Comparison of ENCODE assay signal across 2 cellular contexts in the genomic region with DNA sequence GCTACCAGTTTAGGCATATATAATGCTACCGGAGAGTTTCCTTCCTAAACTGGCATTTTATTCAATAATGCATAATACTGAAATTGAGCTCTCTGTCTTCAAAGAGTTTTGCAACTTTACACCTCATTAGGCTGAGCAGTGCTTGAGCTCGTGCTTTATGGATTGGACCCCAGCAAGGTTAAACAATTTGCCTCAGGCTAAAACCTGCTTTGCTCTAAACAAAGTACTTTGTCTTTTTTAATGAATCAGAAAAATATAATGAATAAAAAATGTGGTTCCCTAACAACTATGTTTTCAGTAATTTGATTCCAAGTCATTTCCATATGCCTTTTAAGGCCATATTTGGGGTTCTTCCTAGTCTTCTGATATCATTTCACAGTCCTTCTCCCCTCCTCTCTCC.
TF ChIP-seq lines count a peak whose summit lies in the region.

No MANE protein-coding gene starts in this region.

TF ChIP-seq in GM23338, 12 proteins besides CTCF, POLR2A, EP300 and RAD21 (continues in another document):
- TF ChIP-seq POLR2AphosphoS5 (IDR thresholded peaks at IDR 0.05; ENCODE audit: low read depth) (no peak), EZH2phosphoT487 (IDR thresholded peaks at IDR 0.05; ENCODE audit: unreplicated experiment) (no peak), CREB1 (CRISPR knock-in tag; IDR thresholded peaks at IDR 0.05; ENCODE audit: low read depth) (no peak), STAT1 (IDR thresholded peaks at IDR 0.05; ENCODE audit: unreplicated experiment) (no peak), ETS1 (IDR thresholded peaks at IDR 0.05) (no peak), NANOG (IDR thresholded peaks at IDR 0.05; ENCODE audit: borderline replicate concordance) (no peak), JUNB (IDR thresholded peaks at IDR 0.05; ENCODE audit: unreplicated experiment) (no peak), ZNF331 (CRISPR knock-in tag; IDR thresholded peaks at IDR 0.05; ENCODE audit: low read depth) (no peak), ZNF462 (CRISPR knock-in tag; IDR thresholded peaks at IDR 0.05) (no peak), ZNF114 (CRISPR knock-in tag; IDR thresholded peaks at IDR 0.05) (no peak)

TF ChIP-seq in H1, 55 proteins besides CTCF, POLR2A, EP300 and RAD21:
- no peak for TF ChIP-seq CTBP2 (IDR thresholded peaks at IDR 0.05; ENCODE audit: borderline replicate concordance, insufficient read depth, insufficient read length, low read length)
